ENCODE assay signal across 29 cellular contexts in genomic region chr19:31625575-31625974, GRCh38.
"Had no signal": no experiment of that assay in that cellular context is flagged by ENCODE, and none has a peak within 500 bp of the region (broad histone marks: within the 10 kb centered on the region; RNA-seq: fewer than 3 reads in every experiment).

No MANE protein-coding gene starts in this region.

- H3K4me1 Mint-ChIP-seq: stimulated activated effector memory CD8-positive, alpha-beta T cell treated with anti-CD3 and anti-CD28 coated beads, Interleukin-12 subunit alpha, Interleukin-12 subunit beta, amount 100 ng/mL, for 72 hours; stimulated activated memory B cell treated with anti-CD40 and anti-IgM and Interleukin-4, amounts not matched to agents 10 μg/mL and 1 μg/mL and 100 μg/mL, for 72 hours; stimulated activated naive B cell treated with anti-CD40 and anti-IgM and Interleukin-4, amounts not matched to agents 10 μg/mL and 1 μg/mL and 100 μg/mL, for 72 hours; stimulated activated naive CD8-positive, alpha-beta T cell treated with anti-CD3 and anti-CD28 coated beads, Interleukin-15, amount 100 ng/mL, for 72 hours had no signal

- H3K27me3 ChIP-seq: suprapubic skin, testis, thyroid gland, tibial artery, tibial nerve, transverse colon, upper lobe of left lung, upper lobe of right lung, uterus, vagina had no signal

- H3K27me3 Mint-ChIP-seq: stimulated activated memory B cell treated with anti-CD40 and anti-IgM and Interleukin-4, amounts not matched to agents 10 μg/mL and 1 μg/mL and 100 μg/mL, for 72 hours; stimulated activated naive CD8-positive, alpha-beta T cell treated with anti-CD3 and anti-CD28 coated beads, Interleukin-15, Interleukin-2, amounts not matched to agents 100 ng/mL and 50 ng/mL, for 24 hours had no signal

- DNase-seq: stimulated activated CD4-positive, alpha-beta T cell treated with anti-CD3 and anti-CD28 coated beads, Interleukin-2, amount 100 ng/mL, for 48 hours; stimulated activated CD4-positive, alpha-beta T cell treated with anti-CD3 and anti-CD28 coated beads, Interleukin-4, amount 100 ng/mL, for 1 hour; stimulated activated CD4-positive, alpha-beta T cell treated with anti-CD3 and anti-CD28 coated beads, Interleukin-4, amount 100 ng/mL, for 24 hours; stimulated activated CD4-positive, alpha-beta T cell treated with anti-CD3 and anti-CD28 coated beads, Interleukin-4, amount 100 ng/mL, for 4 hours; stimulated activated CD8-positive, alpha-beta memory T cell treated with anti-CD3 and anti-CD28 coated beads, Interleukin-4, amount 100 ng/mL, for 48 hours; stimulated activated naive B cell treated with anti-CD40 and anti-IgM and Interleukin-4, amounts not matched to agents 10 μg/mL and 1 μg/mL and 100 μg/mL, for 72 hours; stimulated activated naive CD4-positive, alpha-beta T cell; stimulated activated naive CD4-positive, alpha-beta T cell treated with Interleukin-2 at 50 U/mL for 16 hours; stimulated activated naive CD8-positive, alpha-beta T cell treated with anti-CD3 and anti-CD28 coated beads, Interleukin-15, amount 100 ng/mL, for 72 hours; stimulated activated naive CD8-positive, alpha-beta T cell treated with anti-CD3 and anti-CD28 coated beads, Interleukin-15, Interleukin-2, amounts not matched to agents 100 U/mL and 50 U/mL, for 24 hours; stomach; substantia nigra; testis; thyroid gland; tibial artery; transverse colon; trophoblast cell; upper lobe of left lung; upper lobe of right lung; uterus had no signal

- H3K27ac ChIP-seq: stomach, suprapubic skin, testis, thoracic aorta, thyroid gland, tibial artery, tibial nerve, transverse colon, upper lobe of left lung, upper lobe of right lung, uterus, vagina had no signal

- H3K4me1 ChIP-seq: stomach, suprapubic skin, testis, thyroid gland, tibial artery, tibial nerve, transverse colon, upper lobe of left lung, upper lobe of right lung, uterus, vagina had no signal

- H3K36me3 Mint-ChIP-seq: stimulated activated effector memory CD8-positive, alpha-beta T cell treated with anti-CD3 and anti-CD28 coated beads, Interleukin-12 subunit alpha, Interleukin-12 subunit beta, amount 100 ng/mL, for 72 hours; stimulated activated memory B cell treated with anti-CD40 and anti-IgM and Interleukin-4, amounts not matched to agents 10 μg/mL and 1 μg/mL and 100 μg/mL, for 72 hours; stimulated activated naive B cell treated with anti-CD40 and anti-IgM and Interleukin-4, amounts not matched to agents 10 μg/mL and 1 μg/mL and 100 μg/mL, for 72 hours; type B pancreatic cell had no signal

- FAIRE-seq: urothelium cell line had no signal

- ATAC-seq: stimulated activated memory B cell treated with anti-CD40 and anti-IgM and Interleukin-4, amounts not matched to agents 10 μg/mL and 1 μg/mL and 100 μg/mL, for 72 hours; stimulated activated naive B cell treated with anti-CD40 and anti-IgM and Interleukin-4, amounts not matched to agents 10 μg/mL and 1 μg/mL and 100 μg/mL, for 72 hours; stimulated activated naive CD8-positive, alpha-beta T cell treated with anti-CD3 and anti-CD28 coated beads, Interleukin-15, amount 100 ng/mL, for 72 hours; stimulated activated naive CD8-positive, alpha-beta T cell treated with anti-CD3 and anti-CD28 coated beads, Interleukin-15, Interleukin-2, amounts not matched to agents 100 U/mL and 50 U/mL, for 24 hours; upper lobe of right lung had no signal

- H3K27ac Mint-ChIP-seq: stimulated activated effector memory CD8-positive, alpha-beta T cell treated with anti-CD3 and anti-CD28 coated beads, Interleukin-12 subunit alpha, Interleukin-12 subunit beta, amount 100 ng/mL, for 72 hours; stimulated activated memory B cell treated with anti-CD40 and anti-IgM and Interleukin-4, amounts not matched to agents 10 μg/mL and 1 μg/mL and 100 μg/mL, for 72 hours; stimulated activated naive B cell treated with anti-CD40 and anti-IgM and Interleukin-4, amounts not matched to agents 10 μg/mL and 1 μg/mL and 100 μg/mL, for 72 hours; stimulated activated naive CD8-positive, alpha-beta T cell treated with anti-CD3 and anti-CD28 coated beads, Interleukin-15, amount 100 ng/mL, for 72 hours; stimulated activated naive CD8-positive, alpha-beta T cell treated with anti-CD3 and anti-CD28 coated beads, Interleukin-15, Interleukin-2, amounts not matched to agents 100 ng/mL and 50 ng/mL, for 24 hours; type B pancreatic cell had no signal

- H3K9me3 ChIP-seq: testis, thoracic aorta, thyroid gland, tibial artery, transverse colon, upper lobe of left lung, upper lobe of right lung, uterus, vagina had no signal

- H3K4me3 ChIP-seq: stomach, suprapubic skin, testis, thoracic aorta, thyroid gland, tibial artery, tibial nerve, transverse colon, upper lobe of left lung, upper lobe of right lung, uterus, vagina had no signal

- H3K4me3 Mint-ChIP-seq: stimulated activated effector memory CD8-positive, alpha-beta T cell treated with anti-CD3 and anti-CD28 coated beads, Interleukin-12 subunit alpha, Interleukin-12 subunit beta, amount 100 ng/mL, for 72 hours; stimulated activated memory B cell treated with anti-CD40 and anti-IgM and Interleukin-4, amounts not matched to agents 10 μg/mL and 1 μg/mL and 100 μg/mL, for 72 hours; stimulated activated naive B cell treated with anti-CD40 and anti-IgM and Interleukin-4, amounts not matched to agents 10 μg/mL and 1 μg/mL and 100 μg/mL, for 72 hours; stimulated activated naive CD8-positive, alpha-beta T cell treated with anti-CD3 and anti-CD28 coated beads, Interleukin-15, amount 100 ng/mL, for 72 hours; stimulated activated naive CD8-positive, alpha-beta T cell treated with anti-CD3 and anti-CD28 coated beads, Interleukin-15, Interleukin-2, amounts not matched to agents 100 ng/mL and 50 ng/mL, for 24 hours; type B pancreatic cell had no signal

- H3K36me3 ChIP-seq: stomach, suprapubic skin, thoracic aorta, thyroid gland, tibial artery, tibial nerve, transverse colon, upper lobe of left lung, upper lobe of right lung, uterus, vagina had no signal
